ENCODE assay signal across 24 cellular contexts in genomic region chr6:79170431-79170830, GRCh38.
"Had no signal": no experiment of that assay in that cellular context is flagged by ENCODE, and none has a peak within 500 bp of the region (broad histone marks: within the 10 kb centered on the region; RNA-seq: fewer than 3 reads in every experiment).

No MANE protein-coding gene starts in this region.

- H3K27ac ChIP-seq: heart right ventricle, left ventricle myocardium inferior, lower lobe of right lung, parathyroid adenoma, psoas muscle, spleen, tibial artery, upper lobe of left lung, uterus had no signal

- H3K36me3 Mint-ChIP-seq: memory B cell; naive B cell; stimulated activated memory B cell treated with anti-CD40 and anti-IgM and Interleukin-4, amounts not matched to agents 10 μg/mL and 1 μg/mL and 100 μg/mL, for 72 hours had no signal

- H3K27ac Mint-ChIP-seq: memory B cell; naive B cell; nephron progenitor cell; stimulated activated memory B cell treated with anti-CD40 and anti-IgM and Interleukin-4, amounts not matched to agents 10 μg/mL and 1 μg/mL and 100 μg/mL, for 72 hours; stimulated activated naive CD8-positive, alpha-beta T cell treated with anti-CD3 and anti-CD28 coated beads, Interleukin-15, Interleukin-2, amounts not matched to agents 100 ng/mL and 50 ng/mL, for 24 hours had no signal

- H3K36me3 ChIP-seq: heart right ventricle, left ventricle myocardium inferior, lower lobe of right lung, spleen, tibial artery, upper lobe of left lung, uterus had no signal

- H3K9me3 ChIP-seq: left ventricle myocardium inferior, lower lobe of right lung, psoas muscle, tibial artery, upper lobe of left lung, uterus had no signal

- H3K4me3 Mint-ChIP-seq: memory B cell; naive B cell; nephron progenitor cell; stimulated activated memory B cell treated with anti-CD40 and anti-IgM and Interleukin-4, amounts not matched to agents 10 μg/mL and 1 μg/mL and 100 μg/mL, for 72 hours; stimulated activated naive CD8-positive, alpha-beta T cell treated with anti-CD3 and anti-CD28 coated beads, Interleukin-15, Interleukin-2, amounts not matched to agents 100 ng/mL and 50 ng/mL, for 24 hours had no signal

- H3K27me3 ChIP-seq: heart right ventricle, spleen, tibial artery, upper lobe of left lung, uterus had no signal

- FAIRE-seq: endometrium, frontal cortex had no signal

- ATAC-seq: psoas muscle; sciatic nerve; stimulated activated memory B cell treated with anti-CD40 and anti-IgM and Interleukin-4, amounts not matched to agents 10 μg/mL and 1 μg/mL and 100 μg/mL, for 72 hours had no signal

- H3K79me2 ChIP-seq: parathyroid adenoma had no signal

- H3K4me1 Mint-ChIP-seq: memory B cell; naive B cell; stimulated activated memory B cell treated with anti-CD40 and anti-IgM and Interleukin-4, amounts not matched to agents 10 μg/mL and 1 μg/mL and 100 μg/mL, for 72 hours had no signal

- H3K9ac ChIP-seq: parathyroid adenoma had no signal

- H3K9me3 Mint-ChIP-seq: memory B cell; nephron progenitor cell; stimulated activated memory B cell treated with anti-CD40 and anti-IgM and Interleukin-4, amounts not matched to agents 10 μg/mL and 1 μg/mL and 100 μg/mL, for 72 hours; stimulated activated naive CD8-positive, alpha-beta T cell treated with anti-CD3 and anti-CD28 coated beads, Interleukin-15, Interleukin-2, amounts not matched to agents 100 ng/mL and 50 ng/mL, for 24 hours had no signal

- H3K4me3 ChIP-seq: heart right ventricle, left ventricle myocardium inferior, lower lobe of right lung, psoas muscle, spleen, tibial artery, upper lobe of left lung, uterus had no signal

- H2AFZ ChIP-seq: parathyroid adenoma had no signal

- DNase-seq: effector memory CD4-positive, alpha-beta T cell; heart right ventricle; hypothalamus; islet precursor cell; left cardiac atrium; left ventricle myocardium inferior; lower lobe of right lung; naive B cell; nephron progenitor cell; psoas muscle; spleen; stimulated activated CD4-positive, alpha-beta T cell treated with anti-CD3 and anti-CD28 coated beads, Interleukin-15, amount 100 ng/mL, for 24 hours; stimulated activated CD4-positive, alpha-beta T cell treated with anti-CD3 and anti-CD28 coated beads, Interleukin-1b, Interleukin-23, amount 100 ng/mL, for 48 hours; stimulated activated CD4-positive, alpha-beta T cell treated with anti-CD3 and anti-CD28 coated beads, Interleukin-4, amount 100 ng/mL, for 24 hours; tibial artery; upper lobe of left lung; uterus had no signal

- H3K4me1 ChIP-seq: left ventricle myocardium inferior, lower lobe of right lung, spleen, upper lobe of left lung, uterus had no signal
